20 cellular contexts compared by ENCODE assay signal in the genomic region with DNA sequence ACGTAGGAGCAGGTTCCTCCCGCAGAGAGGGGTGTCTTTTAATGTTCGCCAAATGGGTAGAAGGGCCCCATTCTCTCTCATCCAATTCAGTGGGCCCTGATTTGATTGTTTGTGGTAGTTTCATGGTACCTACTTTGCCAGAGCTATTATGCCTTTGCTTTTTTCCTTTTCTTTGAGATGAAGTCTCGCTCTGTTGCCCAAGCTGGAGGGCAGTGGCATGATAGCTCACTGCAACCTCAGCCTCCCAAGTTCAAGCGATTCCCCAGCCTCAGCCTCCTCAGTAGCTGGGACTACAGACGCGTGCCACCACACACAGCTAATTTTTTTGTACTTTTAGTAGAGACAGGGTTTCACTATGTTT. TPM values are rescaled to one million over a fixed set of nuclear protein-coding genes. Genes with fewer than 3 reads are reported as not detected.
DNase-seq lines count a peak whose midpoint lies in the region; ATAC-seq and TF ChIP-seq lines count a peak whose summit lies in the region.
"Had no signal": no experiment of that assay in that cellular context is flagged by ENCODE, and none has a peak within 500 bp of the region (broad histone marks: within the 10 kb centered on the region; RNA-seq: fewer than 3 reads in every experiment).

No MANE protein-coding gene starts in this region.

- no peak for TF ChIP-seq POLR2A in IMR-90 (IDR thresholded peaks at IDR 0.05; ENCODE audit: low read depth, low read length)

- no peak overlapping the region for H2BK20ac ChIP-seq in IMR-90 (ENCODE audit: low read depth, low read length)

- peak overlapping the region; percentile 29 for H3K4me3 Mint-ChIP-seq in nephron progenitor cell
- no peak overlapping the region for H3K4me3 Mint-ChIP-seq in neural progenitor cell
- no peak overlapping the region for H3K4me3 Mint-ChIP-seq in Calu3 (ENCODE audit: low read depth, unreplicated experiment)
- H3K4me3 Mint-ChIP-seq: CD14-positive monocyte; CD4-positive, alpha-beta memory T cell; CD4-positive, CD25-positive, alpha-beta regulatory T cell; CD8-positive, alpha-beta memory T cell had no signal

- no peak overlapping the region for H2AK5ac ChIP-seq in IMR-90 (ENCODE audit: low read depth, low read length)

- no peak overlapping the region for H2AK9ac ChIP-seq in IMR-90 (replicated peaks; ENCODE audit: low read depth, low read length, poor library complexity)

- H3K18ac ChIP-seq in IMR-90 (ENCODE audit: low read depth, low read length): no peak overlapping the region

- no peaks in the 10 kb centered on the region for H3K9me3 Mint-ChIP-seq in nephron progenitor cell
- peaks cover 1% of the 10 kb centered on the region for H3K9me3 Mint-ChIP-seq in neural progenitor cell
- H3K9me3 Mint-ChIP-seq in Calu3 (ENCODE audit: low read depth, unreplicated experiment): no peaks in the 10 kb centered on the region
- H3K9me3 Mint-ChIP-seq: CD4-positive, alpha-beta memory T cell; CD8-positive, alpha-beta memory T cell had no signal

- H3K27me3 Mint-ChIP-seq in nephron progenitor cell (ENCODE audit: low read depth, poor library complexity) (peaks cover 18% of the 10 kb centered on the region), neural progenitor cell (ENCODE audit: insufficient read depth, low read depth) (peaks cover 9% of the 10 kb centered on the region), Calu3 (ENCODE audit: unreplicated experiment) (peaks cover 79% of the 10 kb centered on the region)
- H3K27me3 Mint-ChIP-seq: CD4-positive, CD25-positive, alpha-beta regulatory T cell had no signal

- H4K91ac ChIP-seq in IMR-90 (ENCODE audit: insufficient read depth, low read depth, low read length): no peak overlapping the region

- POLR2A ChIA-PET in IMR-90 (lab: Charles Lee; ENCODE audit: unreplicated experiment): interaction anchor here (0.6 kb wide), 1 partner anchor 10 kb away, joined by 3 read pairs; no protein-coding TSS in a partner anchor

- H3K79me2 ChIP-seq in neural progenitor cell (ENCODE audit: low read depth): no peaks in the 10 kb centered on the region
- H3K79me2 ChIP-seq in osteoblast (ENCODE audit: insufficient read depth, low read length): no peaks in the 10 kb centered on the region

- ATAC-seq in IMR-90 (ENCODE audit: low read depth) (no peak), GM19023 (IDR thresholded peaks at IDR 0.05; ENCODE audit: unreplicated experiment) (no peak)

- intact Hi-C loops in IMR-90 (cut with micrococcal nuclease): no loop called here
- intact Hi-C loops in Calu3 (cut with micrococcal nuclease; ENCODE audit: unreplicated experiment): no loop called here

- dilution Hi-C loops in IMR-90 (cut with HindIII; ENCODE audit: low sequenced_read_pairs, unreplicated experiment): no loop called here

- H3K14ac ChIP-seq in IMR-90 (replicated peaks; ENCODE audit: low read depth, low read length): no peak overlapping the region

- H3K36me3 Mint-ChIP-seq in nephron progenitor cell (ENCODE audit: low read depth) (no peaks in the 10 kb centered on the region), neural progenitor cell (no peaks in the 10 kb centered on the region), Calu3 (ENCODE audit: insufficient read depth, unreplicated experiment) (no peaks in the 10 kb centered on the region)
- H3K36me3 Mint-ChIP-seq: CD14-positive monocyte; CD4-positive, alpha-beta memory T cell; CD4-positive, CD25-positive, alpha-beta regulatory T cell; CD8-positive, alpha-beta memory T cell had no signal

- no peaks in the 10 kb centered on the region for H3K79me1 ChIP-seq in IMR-90 (ENCODE audit: low read depth in 1 of 2, low read length in 2 of 2)

- H3K9me3 ChIP-seq in IMR-90 (ENCODE audit: control insufficient read depth, insufficient read depth, low read length) (no peaks in the 10 kb centered on the region), neural progenitor cell (ENCODE audit: low read depth) (no peaks in the 10 kb centered on the region), osteoblast (ENCODE audit: low read depth, low read length) (no peaks in the 10 kb centered on the region)
- H3K9me3 ChIP-seq: BE2C, BLaER1 had no signal

- 100% methylated on average over 1 of the region's 7 CpGs; no CpG with 5 or more reads in 1 of the 2 experiments for WGBS in IMR-90 (ENCODE audit: extremely low coverage in 2 of 2, insufficient read length in 1 of 2), 2 experiments

- no peak overlapping the region for H3K56ac ChIP-seq in IMR-90 (ENCODE audit: extremely low read depth, insufficient read depth, low read length)

- H3K4me1 Mint-ChIP-seq in nephron progenitor cell: peaks cover 96% of the 10 kb centered on the region
- peaks cover 25% of the 10 kb centered on the region for H3K4me1 Mint-ChIP-seq in neural progenitor cell
- H3K4me1 Mint-ChIP-seq in Calu3 (ENCODE audit: low read depth, unreplicated experiment): no peaks in the 10 kb centered on the region
- H3K4me1 Mint-ChIP-seq: CD14-positive monocyte; CD4-positive, alpha-beta memory T cell; CD4-positive, CD25-positive, alpha-beta regulatory T cell; CD8-positive, alpha-beta memory T cell had no signal

- H2BK15ac ChIP-seq in IMR-90 (ENCODE audit: low read depth, low read length): no peak overlapping the region

- no peaks in the 10 kb centered on the region for H3K36me3 ChIP-seq in IMR-90 (ENCODE audit: control insufficient read depth, insufficient read depth, low read length)
- H3K36me3 ChIP-seq in neural progenitor cell: no peaks in the 10 kb centered on the region
- no peaks in the 10 kb centered on the region for H3K36me3 ChIP-seq in osteoblast (ENCODE audit: insufficient read depth, low read length)
- H3K36me3 ChIP-seq: BE2C, BLaER1 had no signal

- H3K23ac ChIP-seq in IMR-90 (ENCODE audit: low read depth, low read length): no peak overlapping the region

- H3K4me1 ChIP-seq in IMR-90 (ENCODE audit: control insufficient read depth, insufficient read depth, low read length) (no peaks in the 10 kb centered on the region), neural progenitor cell (no peaks in the 10 kb centered on the region), osteoblast (ENCODE audit: insufficient read depth, low read length) (no peaks in the 10 kb centered on the region)
- H3K4me1 ChIP-seq: BE2C had no signal

- H3K4me3 ChIP-seq in IMR-90 (ENCODE audit: insufficient read depth, low read depth, low read length) (no peak overlapping the region), neural progenitor cell (no peak overlapping the region), osteoblast (ENCODE audit: insufficient read depth, low read length) (no peak overlapping the region)
- H3K4me3 ChIP-seq: BLaER1 had no signal

- TF ChIP-seq RAD21 in IMR-90 (IDR thresholded peaks at IDR 0.05; ENCODE audit: low read length): no peak

- no peak overlapping the region for H4K8ac ChIP-seq in IMR-90 (ENCODE audit: low read depth in 2 of 2, low read length in 2 of 2)

- H3K27ac Mint-ChIP-seq in nephron progenitor cell (peak overlapping the region; percentile 62), neural progenitor cell (peak overlapping the region; percentile 82), Calu3 (ENCODE audit: unreplicated experiment) (no peak overlapping the region)
- H3K27ac Mint-ChIP-seq: CD14-positive monocyte; CD4-positive, alpha-beta memory T cell; CD4-positive, CD25-positive, alpha-beta regulatory T cell had no signal

- H2AFZ ChIP-seq in IMR-90 (replicated peaks; ENCODE audit: low read length, poor library complexity) (peak overlapping the region; percentile 21), neural progenitor cell (replicated peaks) (no peak overlapping the region), osteoblast (ENCODE audit: low read length) (no peak overlapping the region)

- H3K27me3 ChIP-seq in IMR-90 (ENCODE audit: control insufficient read depth, insufficient read depth, low read length): peaks cover 1% of the 10 kb centered on the region; the same call in 1 of the 2 replicates
- H3K27me3 ChIP-seq in neural progenitor cell: no peaks in the 10 kb centered on the region
- H3K27me3 ChIP-seq in osteoblast (ENCODE audit: insufficient read depth, low read length): no peaks in the 10 kb centered on the region
- H3K27me3 ChIP-seq: BE2C, BLaER1 had no signal

- no TSS peak for BruUV-seq in IMR-90 (replicated peaks; lab: Mats Ljungman, UMichigan)
- BruUV-seq in Calu3 (replicated peaks; lab: Mats Ljungman, UMichigan): no TSS peak

- no peak overlapping the region for H2BK5ac ChIP-seq in IMR-90 (ENCODE audit: low read depth, low read length, poor library complexity, severe bottlenecking)

- H3K27ac ChIP-seq in IMR-90 (ENCODE audit: insufficient read depth, low read length) (no peak overlapping the region), neural progenitor cell (no peak overlapping the region), osteoblast (ENCODE audit: low read depth, low read length) (no peak overlapping the region)
- H3K27ac ChIP-seq: BLaER1 had no signal

- in situ Hi-C loops in IMR-90 (cut with MboI; ENCODE audit: low sequenced_read_pairs): no loop called here

- H4K20me1 ChIP-seq in IMR-90 (ENCODE audit: insufficient read depth, low read length): no peaks in the 10 kb centered on the region
- no peaks in the 10 kb centered on the region for H4K20me1 ChIP-seq in neural progenitor cell (ENCODE audit: low read depth)
- no peaks in the 10 kb centered on the region for H4K20me1 ChIP-seq in osteoblast (ENCODE audit: insufficient read depth, low read length)
- H4K20me1 ChIP-seq: BLaER1 had no signal

- no peak for TF ChIP-seq CTCF in IMR-90 (conservative IDR thresholded peaks at IDR 0.05; ENCODE audit: low read depth, low read length)
- TF ChIP-seq CTCF in nephron progenitor cell (IDR thresholded peaks at IDR 0.05): no peak
- no peak for TF ChIP-seq CTCF in neural progenitor cell (IDR thresholded peaks at IDR 0.05)
- no peak for TF ChIP-seq CTCF in Calu3 (IDR thresholded peaks at IDR 0.05; ENCODE audit: unreplicated experiment)
- no peak for TF ChIP-seq CTCF in osteoblast (IDR thresholded peaks at IDR 0.05; ENCODE audit: extremely low read depth, low read depth, low read length)

- H3K4me2 ChIP-seq in IMR-90 (ENCODE audit: low read depth, low read length): no peak overlapping the region
- no peak overlapping the region for H3K4me2 ChIP-seq in neural progenitor cell
- H3K4me2 ChIP-seq in osteoblast (ENCODE audit: insufficient read depth, low read length): no peak overlapping the region

- H4K5ac ChIP-seq in IMR-90 (ENCODE audit: low read depth, low read length): no peak overlapping the region

- H3K9ac ChIP-seq in IMR-90 (ENCODE audit: low read depth, low read length): no peak overlapping the region
- H3K9ac ChIP-seq in neural progenitor cell: no peak overlapping the region
- H3K9ac ChIP-seq: BLaER1 had no signal

- no peak for DNase-seq in IMR-90
- peak; percentile 95 for DNase-seq in SK-N-DZ (ENCODE audit: low spot score)
- DNase-seq in nephron progenitor cell: no peak
- DNase-seq in neural progenitor cell (ENCODE audit: low spot score): no peak
- no peak for DNase-seq in activated naive CD4-positive, alpha-beta T cell treated with anti-CD3 and anti-CD28 coated beads, Interleukin-2, amount 50 U/mL, for 16 hours
- no peak for DNase-seq in Calu3
- DNase-seq in osteoblast (ENCODE audit: insufficient read length, low spot score, missing footprints): no peak
- DNase-seq: 8988T; ACHN; BE2C; C1 segment of cervical spinal cord; CD4-positive, alpha-beta memory T cell; CD4-positive, CD25-positive, alpha-beta regulatory T cell; CD8-positive, alpha-beta memory T cell; COR-L47; DMS79 treated with DMSO at 0.1 percent for 48 hours; GF-D8 had no signal

- no peaks in the 10 kb centered on the region for H3F3A ChIP-seq in neural progenitor cell (ENCODE audit: low read depth)

- no peaks in the 10 kb centered on the region for H3K9me1 ChIP-seq in IMR-90 (ENCODE audit: insufficient read depth, low read length)

- CTCF ChIA-PET in IMR-90 (lab: Yijun Ruan, JAX): no interaction called here
- CTCF ChIA-PET in Calu3 (lab: Charles Lee): no interaction called here

- H3K4ac ChIP-seq in IMR-90 (ENCODE audit: low read depth, low read length): no peak overlapping the region

- H2BK120ac ChIP-seq in IMR-90 (ENCODE audit: low read depth, low read length): no peak overlapping the region

RNA-seq across cellular contexts. Expression of gene DDX1, which starts 59.7 kb away (rescaled TPM):
- 74.9 and 108 TPM in 2 replicates for total RNA-seq in IMR-90 (2012; rRNA removed)
- polyA plus RNA-seq in IMR-90 (2012; rRNA removed): 62.9 and 73.6 TPM in 2 replicates
- 8.7 and 17.2 TPM in 2 replicates for polyA plus RNA-seq in IMR-90 (2012; cell fraction: cytosol; rRNA removed)
- polyA plus RNA-seq in IMR-90 (2012; cell fraction: nucleus; rRNA removed; ENCODE audit: low replicate concordance): 3.9 and 38.1 TPM in 2 replicates
- polyA plus RNA-seq in SK-N-DZ (2014; cell fraction: cytosol; rRNA removed): 5,002 and 5,638 TPM in 2 replicates
- polyA plus RNA-seq in SK-N-DZ (2014; cell fraction: nucleus; rRNA removed): 4,616 and 5,818 TPM in 2 replicates
- total RNA-seq in neural progenitor cell (ENCODE audit: low replicate concordance): 66.8 and 103 TPM in 2 replicates
- total RNA-seq in Calu3 (2022): 99.7 and 106 TPM in 2 replicates
- 76.0 and 86.3 TPM in 2 replicates for total RNA-seq in osteoblast
